11 cellular contexts compared by ENCODE assay signal in genomic region chr9:16627967-16628366, GRCh38.
DNase-seq lines count a peak whose midpoint lies in the region; TF ChIP-seq lines count a peak whose summit lies in the region.
"Had no signal": no experiment of that assay in that cellular context is flagged by ENCODE, and none has a peak within 500 bp of the region (broad histone marks: within the 10 kb centered on the region; RNA-seq: fewer than 3 reads in every experiment).

No MANE protein-coding gene starts in this region.

- peak overlapping the region; percentile 68 for H3K27ac ChIP-seq in GM23248
- peak overlapping the region; percentile 70 for H3K27ac ChIP-seq in SJSA1
- H3K27ac ChIP-seq in sigmoid colon, result peak overlapping the region in 3 of 4 donors; percentile 66 to 85 (median 68)
- H3K27ac ChIP-seq in Karpas-422 (ENCODE audit: low read length), result no peak overlapping the region
- no peak overlapping the region for H3K27ac ChIP-seq in testis

- H3K9ac ChIP-seq in GM23248 (peak overlapping the region; percentile 51; the same call in 1 of the 2 replicates), Karpas-422 (ENCODE audit: low read length) (no peak overlapping the region)

- H3K4me1 Mint-ChIP-seq in glutamatergic neuron (ENCODE audit: low read depth, unreplicated experiment), result peaks cover 52% of the 10 kb centered on the region
- no peaks in the 10 kb centered on the region for H3K4me1 Mint-ChIP-seq in activated CD4-positive, alpha-beta memory T cell treated with anti-CD3 and anti-CD28 coated beads, Interleukin-2, amount 10 ng/mL, durations not matched to agents 7 days and 5 days

- H3K9me3 Mint-ChIP-seq in glutamatergic neuron (ENCODE audit: unreplicated experiment), result no peaks in the 10 kb centered on the region
- H3K9me3 Mint-ChIP-seq in activated CD4-positive, alpha-beta memory T cell treated with anti-CD3 and anti-CD28 coated beads, Interleukin-2, amount 10 ng/mL, durations not matched to agents 7 days and 5 days, result peaks cover 10% of the 10 kb centered on the region

- POLR2A ChIA-PET in activated CD4-positive, alpha-beta memory T cell treated with anti-CD3 and anti-CD28 coated beads, Interleukin-2, amount 10 ng/mL, durations not matched to agents 7 days and 5 days (lab: Charles Lee), result no interaction called here

- peak overlapping the region; percentile 74 for H3K4me2 ChIP-seq in GM23248 (ENCODE audit: unreplicated experiment)
- no peak overlapping the region for H3K4me2 ChIP-seq in Karpas-422 (ENCODE audit: low read depth, low read length, poor library complexity, severe bottlenecking)

- H3K4me3 Mint-ChIP-seq in glutamatergic neuron (ENCODE audit: unreplicated experiment), result no peak overlapping the region
- no peak overlapping the region for H3K4me3 Mint-ChIP-seq in activated CD4-positive, alpha-beta memory T cell treated with anti-CD3 and anti-CD28 coated beads, Interleukin-2, amount 10 ng/mL, durations not matched to agents 7 days and 5 days

- H3K79me2 ChIP-seq in GM23248 (ENCODE audit: insufficient read depth) (peaks cover 70% of the 10 kb centered on the region), Karpas-422 (ENCODE audit: low read length) (no peaks in the 10 kb centered on the region)

- no peaks in the 10 kb centered on the region for H3K36me3 Mint-ChIP-seq in glutamatergic neuron (ENCODE audit: unreplicated experiment)
- H3K36me3 Mint-ChIP-seq in activated CD4-positive, alpha-beta memory T cell treated with anti-CD3 and anti-CD28 coated beads, Interleukin-2, amount 10 ng/mL, durations not matched to agents 7 days and 5 days (ENCODE audit: low read depth), result no peaks in the 10 kb centered on the region

- no peaks in the 10 kb centered on the region for H3K27me3 Mint-ChIP-seq in glutamatergic neuron (ENCODE audit: unreplicated experiment)
- H3K27me3 Mint-ChIP-seq in activated CD4-positive, alpha-beta memory T cell treated with anti-CD3 and anti-CD28 coated beads, Interleukin-2, amount 10 ng/mL, durations not matched to agents 7 days and 5 days, result no peaks in the 10 kb centered on the region

- H3K4me1 ChIP-seq in GM23248 (ENCODE audit: insufficient read depth) (peaks cover 46% of the 10 kb centered on the region), SJSA1 (replicated peaks) (peaks cover 47% of the 10 kb centered on the region), sigmoid colon (peaks cover 0 to 73% (median 54%) of the 10 kb centered on the region in 4 donors), Karpas-422 (ENCODE audit: low read length) (no peaks in the 10 kb centered on the region), testis (peaks cover 10% of the 10 kb centered on the region)

- H4K20me1 ChIP-seq in GM23248 (ENCODE audit: insufficient read depth), result no peaks in the 10 kb centered on the region
- no peaks in the 10 kb centered on the region for H4K20me1 ChIP-seq in Karpas-422 (ENCODE audit: insufficient read depth, low read depth, low read length)

- H3K9me2 ChIP-seq in GM23248 (ENCODE audit: insufficient read depth) (no peaks in the 10 kb centered on the region), Karpas-422 (replicated peaks; ENCODE audit: insufficient read depth, low read length) (no peaks in the 10 kb centered on the region)

- peak overlapping the region; percentile 50 for H3K4me3 ChIP-seq in GM23248
- no peak overlapping the region for H3K4me3 ChIP-seq in SJSA1
- no peak overlapping the region for H3K4me3 ChIP-seq in sigmoid colon
- H3K4me3 ChIP-seq in Karpas-422 (ENCODE audit: low read length), result no peak overlapping the region
- H3K4me3 ChIP-seq in testis, result no peak overlapping the region
- H3K4me3 ChIP-seq: coronary artery had no signal

- WGBS in GM23248 (ENCODE audit: low coverage in 1 of 2, low lambda C conversion rate in 2 of 2, missing lambda C conversion rate in 2 of 2), 2 experiments, result 1 to 4% methylated on average over 6 of the region's 6 CpGs
- WGBS in sigmoid colon, 2 donors, result 75 to 86% methylated on average over 6 of the region's 6 CpGs
- WGBS in testis, 2 donors, result 57 to 58% methylated on average over 6 of the region's 6 CpGs

- CTCF ChIA-PET in activated CD4-positive, alpha-beta memory T cell treated with anti-CD3 and anti-CD28 coated beads, Interleukin-2, amount 10 ng/mL, durations not matched to agents 7 days and 5 days (lab: Charles Lee), result no interaction called here

- H2AFZ ChIP-seq in GM23248, result 0 out of 2 replicates have a peak overlapping the region, but pooled peaks have one; percentile 2
- no peak overlapping the region for H2AFZ ChIP-seq in Karpas-422 (ENCODE audit: low read length)

- no peaks in the 10 kb centered on the region for H3K36me3 ChIP-seq in GM23248 (ENCODE audit: low read depth)
- no peaks in the 10 kb centered on the region for H3K36me3 ChIP-seq in SJSA1
- no peaks in the 10 kb centered on the region for H3K36me3 ChIP-seq in sigmoid colon
- no peaks in the 10 kb centered on the region for H3K36me3 ChIP-seq in Karpas-422 (ENCODE audit: insufficient read depth, low read length)
- H3K36me3 ChIP-seq in testis (ENCODE audit: low read depth, missing control alignments), result no peaks in the 10 kb centered on the region

- intact Hi-C loops in sigmoid colon (cut with DNase I) (no loop called here), testis (cut with DNase I; ENCODE audit: low total_unique reads) (no loop called here)

- H3K9me3 ChIP-seq in GM23248 (ENCODE audit: low read depth) (no peaks in the 10 kb centered on the region), SJSA1 (replicated peaks) (no peaks in the 10 kb centered on the region), sigmoid colon (no peaks in the 10 kb centered on the region), Karpas-422 (ENCODE audit: low read length) (no peaks in the 10 kb centered on the region), testis (no peaks in the 10 kb centered on the region)

- H3F3A ChIP-seq in GM23248 (ENCODE audit: insufficient read depth), result peaks cover 53% of the 10 kb centered on the region

- TF ChIP-seq EP300 in sigmoid colon (IDR thresholded peaks at IDR 0.05), result no peak

- TF ChIP-seq POLR2A in sigmoid colon (IDR thresholded peaks at IDR 0.05) (no peak), testis (IDR thresholded peaks at IDR 0.05) (no peak)

- in situ Hi-C loops in GM23248 (cut with MboI), result no loop called here

- peak overlapping the region; percentile 79 for H3K27ac Mint-ChIP-seq in glutamatergic neuron (ENCODE audit: unreplicated experiment)
- no peak overlapping the region for H3K27ac Mint-ChIP-seq in activated CD4-positive, alpha-beta memory T cell treated with anti-CD3 and anti-CD28 coated beads, Interleukin-2, amount 10 ng/mL, durations not matched to agents 7 days and 5 days

- H3K27me3 ChIP-seq in GM23248 (replicated peaks; ENCODE audit: insufficient read depth), result no peaks in the 10 kb centered on the region
- H3K27me3 ChIP-seq in SJSA1 (replicated peaks), result no peaks in the 10 kb centered on the region
- H3K27me3 ChIP-seq in sigmoid colon, result no peaks in the 10 kb centered on the region
- H3K27me3 ChIP-seq in Karpas-422 (ENCODE audit: low read length), result no peaks in the 10 kb centered on the region
- no peaks in the 10 kb centered on the region for H3K27me3 ChIP-seq in testis

- TF ChIP-seq CTCF in glutamatergic neuron (IDR thresholded peaks at IDR 0.05; ENCODE audit: partially characterized antibody, unreplicated experiment), result no peak
- TF ChIP-seq CTCF in sigmoid colon (IDR thresholded peaks at IDR 0.05), result no peak
- TF ChIP-seq CTCF in testis (IDR thresholded peaks at IDR 0.05), result no peak

- DNase-seq in GM23248 (peak; percentile 97), SJSA1 (ENCODE audit: low read depth in 1 of 2, low spot score in 2 of 2) (peak; percentile 66 to 70), glutamatergic neuron (no peak), sigmoid colon (peak; percentile 84), midbrain (lab: John Stamatoyannopoulos, UW) (no peak), Karpas-422 (no peak), testis (no peak)
- no peak for DNase-seq in activated CD4-positive, alpha-beta memory T cell treated with anti-CD3 and anti-CD28 coated beads, Interleukin-2, amount 10 ng/mL, durations not matched to agents 7 days and 5 days
- DNase-seq: activated CD4-positive, alpha-beta T cell treated with anti-CD3 and anti-CD28 coated beads for 48 hours; NCI-H1092 had no signal

Comparison
In these comparisons a context has a peak if more than half of its experiments do, and no peak if none do; other contexts are left out.
1. DNase-seq: peak in GM23248 (single experiment), SJSA1 (2 of 2) and sigmoid colon (single experiment); none in glutamatergic neuron (single experiment), activated CD4-positive, alpha-beta memory T cell treated with anti-CD3 and anti-CD28 coated beads, Interleukin-2, amount 10 ng/mL, durations not matched to agents 7 days and 5 days (single experiment), midbrain (single experiment), Karpas-422 (single experiment) and testis (single experiment).
2. H3K27ac ChIP-seq: peak in GM23248 (single experiment), SJSA1 (single experiment) and sigmoid colon (3 of 4); none in Karpas-422 (single experiment) and testis (0 of 2).